In genomic region chr2:159133795-159134194, GRCh38 we compare ENCODE assay signal across 12 cellular contexts.
A peak's percentile ranks its signal among the peaks of the same experiment; 100 is the strongest.
DNase-seq lines count a peak whose midpoint lies in the region; ATAC-seq and TF ChIP-seq lines count a peak whose summit lies in the region.
"Had no signal": no experiment of that assay in that cellular context is flagged by ENCODE, and none has a peak within 500 bp of the region (broad histone marks: within the 10 kb centered on the region; RNA-seq: fewer than 3 reads in every experiment).

No MANE protein-coding gene starts in this region.

- peaks cover 45% of the 10 kb centered on the region for H3K4me1 ChIP-seq in osteoblast (ENCODE audit: insufficient read depth, low read length)

- DNase-seq in NCI-H748 (lab: John Stamatoyannopoulos, UW; ENCODE audit: unreplicated experiment) = peak; percentile 10
- no peak for DNase-seq in NCI-H748 treated with DMSO at 0.1 percent for 48 hours (lab: John Stamatoyannopoulos, UW)
- DNase-seq in OCI-M1 (lab: John Stamatoyannopoulos, UW) = peak; percentile 68
- peak; percentile 57 to 59 for DNase-seq in erythroblast (lab: John Stamatoyannopoulos, UW)
- DNase-seq in osteoblast (ENCODE audit: insufficient read length, low spot score, missing footprints) = no peak
- DNase-seq in left lobe of liver (ENCODE audit: low spot score) = no peak
- no peak for DNase-seq in ACHN
- DNase-seq: foreskin melanocyte; NCI-H510A; stimulated activated CD4-positive, alpha-beta T cell treated with anti-CD3 and anti-CD28 coated beads, Interleukin-12 subunit alpha, Interleukin-12 subunit beta, amount 100 ng/mL, for 4 hours; upper lobe of right lung had no signal

- H4K20me1 ChIP-seq in osteoblast (ENCODE audit: insufficient read depth, low read length) = no peaks in the 10 kb centered on the region

- no peak for TF ChIP-seq POLR2A in erythroblast (IDR thresholded peaks at IDR 0.05; ENCODE audit: low read length)

- no peaks in the 10 kb centered on the region for H3K9me3 ChIP-seq in osteoblast (ENCODE audit: low read depth, low read length)
- H3K9me3 ChIP-seq: upper lobe of right lung had no signal

- no peak overlapping the region for H3K4me3 ChIP-seq in osteoblast (ENCODE audit: insufficient read depth, low read length)
- H3K4me3 ChIP-seq: upper lobe of right lung had no signal

- H3K27ac ChIP-seq in osteoblast (ENCODE audit: low read depth, low read length) = peak overlapping the region; percentile 89

- H3K4me2 ChIP-seq in osteoblast (ENCODE audit: insufficient read depth, low read length) = no peak overlapping the region

- TF ChIP-seq CTCF in osteoblast (IDR thresholded peaks at IDR 0.05; ENCODE audit: extremely low read depth, low read depth, low read length) = peak; percentile 56

- no peaks in the 10 kb centered on the region for H3K36me3 ChIP-seq in osteoblast (ENCODE audit: insufficient read depth, low read length)
- H3K36me3 ChIP-seq: upper lobe of right lung had no signal

- ATAC-seq in GM18909 (IDR thresholded peaks at IDR 0.05; ENCODE audit: poor library complexity, unreplicated experiment) (no peak), left lobe of liver (no peak)
- ATAC-seq: upper lobe of right lung had no signal

- no peaks in the 10 kb centered on the region for H3K27me3 ChIP-seq in osteoblast (ENCODE audit: insufficient read depth, low read length)
- H3K27me3 ChIP-seq: upper lobe of right lung had no signal

- in situ Hi-C loops in ACHN (cut with HindIII; ENCODE audit: low pct_ligation_motif_present, low pct_unique_long_range_greater_than_20kb, low sequenced_read_pairs) = no loop called here

- H3K79me2 ChIP-seq in osteoblast (ENCODE audit: insufficient read depth, low read length) = peaks cover 19% of the 10 kb centered on the region

- no peak overlapping the region for H2AFZ ChIP-seq in osteoblast (ENCODE audit: low read length)

Comparison
In these comparisons a context has a peak if more than half of its experiments do, and no peak if none do; other contexts are left out.
1. DNase-seq: peak in NCI-H748 (single experiment), OCI-M1 (single experiment) and erythroblast (2 of 2); none in NCI-H748 treated with DMSO at 0.1 percent for 48 hours (single experiment), osteoblast (single experiment), left lobe of liver (single experiment) and ACHN (single experiment).